In the genomic region with DNA sequence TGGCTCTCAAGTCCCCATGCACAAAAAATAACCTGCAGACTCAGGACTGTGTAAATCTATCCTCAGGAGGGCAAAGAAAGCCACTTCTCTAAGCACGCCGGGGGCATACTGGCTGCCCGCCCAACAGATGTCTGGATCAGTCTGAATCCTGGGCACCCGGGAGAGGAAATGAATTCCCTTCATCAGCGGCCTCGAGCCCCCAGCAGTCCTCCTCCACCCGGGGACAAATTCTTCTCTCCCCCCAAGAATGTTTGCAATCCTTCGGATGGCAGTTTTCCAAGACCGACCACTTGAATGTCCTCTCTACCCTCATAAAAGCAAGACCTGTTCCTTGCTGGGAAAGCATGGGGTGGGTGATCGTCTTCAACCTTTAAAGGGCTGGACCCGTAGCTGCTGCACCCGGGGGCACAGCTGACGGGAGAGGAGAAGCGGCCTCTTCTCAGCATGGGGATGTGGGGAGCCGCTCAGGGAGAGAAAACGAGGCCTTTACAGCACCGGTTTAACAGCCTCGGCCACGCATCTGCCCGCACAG, we compare ENCODE assay signal across 8 cellular contexts. TPM values are rescaled to one million over a fixed set of nuclear protein-coding genes. Genes with fewer than 3 reads are reported as not detected.
DNase-seq lines count a peak whose midpoint lies in the region; ATAC-seq and TF ChIP-seq lines count a peak whose summit lies in the region.

No MANE protein-coding gene starts in this region.

- H3K4me2 ChIP-seq in PC-3 (ENCODE audit: low read length) = peak overlapping the region; percentile 97

- POLR2A ChIA-PET in PC-3 (lab: Charles Lee; ENCODE audit: unreplicated experiment) = no interaction called here

- peak overlapping the region; percentile 96 for H2AFZ ChIP-seq in PC-3 (ENCODE audit: low read length)

- BruUV-seq in PC-3 (replicated peaks; lab: Mats Ljungman, UMichigan) = no TSS peak

- DNase-seq in heart right ventricle (no peak), Right ventricle myocardium inferior (ENCODE audit: missing footprints) (no peak), PC-3 (no peak), prostate gland (ENCODE audit: low spot score) (no peak), midbrain (lab: John Stamatoyannopoulos, UW) (no peak), GM13976 (ENCODE audit: low spot score) (no peak)

- H3K9ac ChIP-seq in PC-3 (ENCODE audit: low read length) = peak overlapping the region; percentile 74

- no peaks in the 10 kb centered on the region for H3K79me2 ChIP-seq in PC-3 (ENCODE audit: low read length)

- H3K27ac ChIP-seq in heart right ventricle (peak overlapping the region; percentile 19 to 82 (median 76)), PC-3 (ENCODE audit: low read length) (no peak overlapping the region), esophagus (ENCODE audit: low read depth in 2 of 2, low read length in 1 of 2) (peak overlapping the region; percentile 30 to 64), prostate gland (peak overlapping the region; percentile 25 to 60)

- TF ChIP-seq POLR2A in prostate gland (IDR thresholded peaks at IDR 0.05) = no peak

- no peaks in the 10 kb centered on the region for H3K9me2 ChIP-seq in PC-3 (replicated peaks; ENCODE audit: low read length)

- CTCF ChIA-PET in PC-3 (lab: Charles Lee) = no interaction called here

- H3K27me3 ChIP-seq in heart right ventricle = no peaks in the 10 kb centered on the region
- no peaks in the 10 kb centered on the region for H3K27me3 ChIP-seq in PC-3 (ENCODE audit: low read length)
- H3K27me3 ChIP-seq in esophagus (ENCODE audit: control insufficient read depth in 1 of 2, insufficient read depth in 2 of 2, low read length in 2 of 2) = no peaks in the 10 kb centered on the region
- H3K27me3 ChIP-seq in prostate gland (replicated peaks; ENCODE audit: insufficient read depth) = no peaks in the 10 kb centered on the region

- TF ChIP-seq CTCF in heart right ventricle (IDR thresholded peaks at IDR 0.05) (no peak), PC-3 (conservative IDR thresholded peaks at IDR 0.05; ENCODE audit: low read depth, low read length) (no peak), prostate gland (IDR thresholded peaks at IDR 0.05) (no peak), GM13976 (IDR thresholded peaks at IDR 0.05; ENCODE audit: borderline replicate concordance, control extremely low read depth, extremely low read depth, insufficient read depth, missing control alignments) (no peak)

- intact Hi-C loops in heart right ventricle (cut with DNase I) = loop anchor here in 7 of 10 donors (2.0 to 10.0 kb wide), 7 partner anchors 37 to 240 kb away; a partner anchor contains a TSS
- intact Hi-C loops in Right ventricle myocardium inferior (cut with DNase I) = loop anchor here (1.0 to 2.0 kb wide), 2 partner anchors 22 to 148 kb away; a partner anchor contains a TSS
- intact Hi-C loops in PC-3 (cut with micrococcal nuclease) = no loop called here
- intact Hi-C loops in prostate gland (cut with DNase I) = loop anchor here (5.0 kb wide), 2 partner anchors 63 to 148 kb away; a partner anchor contains a TSS

- 9 to 10% methylated on average over 19 to 20 of the region's 20 CpGs for WGBS in heart right ventricle, 2 donors
- WGBS in esophagus, 2 donors = 12 to 16% methylated on average over 20 of the region's 20 CpGs
- 10% methylated on average over 16 of the region's 20 CpGs for WGBS in prostate gland

- in situ Hi-C loops in GM13976 (cut with MboI; ENCODE audit: low sequenced_read_pairs, unreplicated experiment) = loop anchor here (25.0 kb wide), 2 partner anchors 162 to 237 kb away; no protein-coding TSS in a partner anchor

- H3K36me3 ChIP-seq in heart right ventricle (no peaks in the 10 kb centered on the region), PC-3 (ENCODE audit: low read depth, low read length) (no peaks in the 10 kb centered on the region), esophagus (ENCODE audit: control insufficient read depth in 2 of 2, insufficient read depth in 2 of 2, low read length in 1 of 2) (no peaks in the 10 kb centered on the region), prostate gland (no peaks in the 10 kb centered on the region)

- no peaks in the 10 kb centered on the region for H3K9me3 ChIP-seq in heart right ventricle
- H3K9me3 ChIP-seq in PC-3 (ENCODE audit: low read length) = no peaks in the 10 kb centered on the region
- no peaks in the 10 kb centered on the region for H3K9me3 ChIP-seq in esophagus (ENCODE audit: control insufficient read depth in 2 of 2, insufficient read depth in 1 of 2, low read depth in 1 of 2, low read length in 1 of 2)
- H3K9me3 ChIP-seq in prostate gland = no peaks in the 10 kb centered on the region

- H3K4me3 ChIP-seq in heart right ventricle (peak overlapping the region; percentile 49 to 78 (median 65)), PC-3 (ENCODE audit: low read length) (peak overlapping the region; percentile 70), esophagus (ENCODE audit: low read depth in 1 of 2, low read length in 2 of 2) (peak overlapping the region; percentile 67 to 74), prostate gland (peak overlapping the region; percentile 52)

- ATAC-seq in heart right ventricle = peak in 1 of 8 donors; percentile 19
- no peak for ATAC-seq in Right ventricle myocardium inferior
- ATAC-seq in PC-3 = no peak
- ATAC-seq in GM19035 (IDR thresholded peaks at IDR 0.05; ENCODE audit: unreplicated experiment) = no peak

- H3K4me1 ChIP-seq in heart right ventricle (peaks cover 4 to 39% (median 16%) of the 10 kb centered on the region in 9 donors), PC-3 (ENCODE audit: insufficient read depth, low read length) (peaks cover 14% of the 10 kb centered on the region), esophagus (ENCODE audit: control insufficient read depth in 2 of 2, insufficient read depth in 2 of 2, low read length in 1 of 2) (peaks cover 0 to 11% of the 10 kb centered on the region in 2 donors), prostate gland (replicated peaks) (peaks cover 5% of the 10 kb centered on the region)

- H4K20me1 ChIP-seq in PC-3 (ENCODE audit: low read length) = no peaks in the 10 kb centered on the region

- no peaks in the 10 kb centered on the region for H3F3A ChIP-seq in PC-3 (ENCODE audit: low read length, unreplicated experiment)

RNA-seq across cellular contexts. Expression of a gene that starts 9.4 kb away (rescaled TPM):
- total RNA-seq in heart right ventricle = 10 to 100 TPM; 28.9 to 71.6 (median 60.4) TPM
- 100 to 1,000 TPM in 1 of 2 donors, 10 to 100 TPM in 1; 32.1 to 103 TPM for polyA plus RNA-seq in heart right ventricle
- 37.7 TPM for total RNA-seq in Right ventricle myocardium inferior
- total RNA-seq in PC-3 (2014; rRNA removed) = 54.0 and 75.2 TPM in 2 replicates
- polyA plus RNA-seq in esophagus = 10 to 100 TPM; 35.5 to 39.8 TPM
- 10 to 100 TPM; 24.0 to 25.9 TPM for total RNA-seq in prostate gland

RNA-seq across cellular contexts. Expression of a gene that starts 21.9 kb away (rescaled TPM):
- total RNA-seq in heart right ventricle (10 to 100 TPM; 11.9 to 23.1 (median 19.6) TPM), Right ventricle myocardium inferior (21.4 TPM), PC-3 (2014; rRNA removed) (0.69 and 0.73 TPM in 2 replicates), prostate gland (10 to 100 TPM; 16.5 to 26.3 TPM)
- polyA plus RNA-seq in heart right ventricle (1 to 10 TPM; 3.1 to 4.0 TPM), esophagus (1 to 10 TPM; 2.3 to 3.2 TPM)
